8 cellular contexts compared by ENCODE assay signal in the genomic region with DNA sequence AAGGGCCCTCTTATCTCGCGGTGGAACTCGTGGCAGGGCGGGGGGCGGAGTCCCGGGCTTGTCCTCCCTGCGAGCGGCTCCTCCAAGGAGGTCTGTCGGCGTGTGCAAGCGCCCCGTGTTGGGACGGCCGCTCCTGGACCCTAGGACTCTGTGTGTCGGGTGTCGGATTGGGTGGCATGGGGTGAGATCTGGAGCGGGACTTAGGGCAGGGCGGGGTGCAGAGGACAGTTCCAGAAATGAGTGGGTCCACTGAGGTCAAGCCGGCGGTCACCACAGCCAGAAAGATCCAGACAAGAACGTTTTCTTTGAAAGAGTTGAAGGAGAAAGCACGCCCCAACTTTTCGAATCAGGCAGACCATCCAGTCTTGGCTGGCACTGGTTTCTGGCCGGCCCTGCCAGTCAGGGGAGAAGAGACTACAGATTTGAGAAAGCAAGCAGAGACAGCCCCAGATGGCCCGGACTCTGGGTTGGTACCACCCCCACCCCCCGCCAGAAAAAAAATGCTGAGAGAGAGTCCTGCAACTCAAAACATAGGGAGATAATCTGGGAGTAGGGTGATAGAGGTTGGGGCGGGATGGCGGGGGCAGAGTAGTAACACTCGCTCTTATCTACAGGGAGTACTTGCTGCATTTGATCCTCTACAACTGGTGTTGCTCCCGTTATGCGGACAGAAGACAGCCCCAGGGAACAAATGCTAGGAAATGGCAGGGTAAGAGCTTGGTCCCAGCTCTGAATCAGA. TPM values are rescaled to one million over a fixed set of nuclear protein-coding genes. Genes with fewer than 3 reads are reported as not detected.
A peak's percentile ranks its signal among the peaks of the same experiment; 100 is the strongest.
DNase-seq lines count a peak whose midpoint lies in the region; ATAC-seq and TF ChIP-seq lines count a peak whose summit lies in the region.

No MANE protein-coding gene starts in this region.

- H3K4me3 ChIP-seq in SK-N-MC (peak overlapping the region; percentile 73), fibroblast of the aortic adventitia (ENCODE audit: low read depth, low read length) (peak overlapping the region; percentile 85), skin epidermis (peak overlapping the region; percentile 41 to 84 (median 71))

- H3K36me3 Mint-ChIP-seq in activated naive CD4-positive, alpha-beta T cell treated with anti-CD3 and anti-CD28 coated beads, Interleukin-2, amount 50 U/mL, for 24 hours = peaks cover 26% of the 10 kb centered on the region

- H3K27ac Mint-ChIP-seq in activated naive CD4-positive, alpha-beta T cell treated with anti-CD3 and anti-CD28 coated beads, Interleukin-2, amount 50 U/mL, for 24 hours = peak overlapping the region; percentile 97

- H3K27ac ChIP-seq in SK-N-MC (no peak overlapping the region), skin epidermis (peak overlapping the region in 20 of 21 experiments; percentile 18 to 97 (median 92))

- no peaks in the 10 kb centered on the region for H3K9me3 Mint-ChIP-seq in activated naive CD4-positive, alpha-beta T cell treated with anti-CD3 and anti-CD28 coated beads, Interleukin-2, amount 50 U/mL, for 24 hours

- H3K36me3 ChIP-seq in SK-N-MC (ENCODE audit: insufficient read depth, low read length) = no peaks in the 10 kb centered on the region

- H3K4me3 Mint-ChIP-seq in activated naive CD4-positive, alpha-beta T cell treated with anti-CD3 and anti-CD28 coated beads, Interleukin-2, amount 50 U/mL, for 24 hours = peak overlapping the region; percentile 96

- H3K9ac ChIP-seq in SK-N-MC (ENCODE audit: insufficient read length) = no peak overlapping the region

- ATAC-seq in GM21619 (IDR thresholded peaks at IDR 0.05; ENCODE audit: unreplicated experiment) = no peak

- peaks cover 59% of the 10 kb centered on the region for H3K4me1 Mint-ChIP-seq in activated naive CD4-positive, alpha-beta T cell treated with anti-CD3 and anti-CD28 coated beads, Interleukin-2, amount 50 U/mL, for 24 hours

- DNase-seq in activated naive CD4-positive, alpha-beta T cell treated with Interleukin-2 at 50 U/mL for 16 hours = no peak
- DNase-seq in SK-N-MC (ENCODE audit: low read depth, low spot score) (no peak), fibroblast of the aortic adventitia (ENCODE audit: low read depth) (no peak), kidney glomerular epithelial cell (lab: John Stamatoyannopoulos, UW) (no peak), NCI-H1930 (lab: John Stamatoyannopoulos, UW) (no peak)

- TF ChIP-seq CTCF in fibroblast of the aortic adventitia (IDR thresholded peaks at IDR 0.05; ENCODE audit: insufficient read depth, low read length) = no peak

- no peaks in the 10 kb centered on the region for H3K27me3 Mint-ChIP-seq in activated naive CD4-positive, alpha-beta T cell treated with anti-CD3 and anti-CD28 coated beads, Interleukin-2, amount 50 U/mL, for 24 hours

- no peaks in the 10 kb centered on the region for H3K9me3 ChIP-seq in SK-N-MC (ENCODE audit: low read depth, low read length)

RNA-seq across cellular contexts. Expression of a gene that starts 0.8 kb away (rescaled TPM):
- total RNA-seq in fibroblast of the aortic adventitia (ENCODE audit: low replicate concordance) = 0.98 and 1.4 TPM in 2 replicates

RNA-seq across cellular contexts. Expression of a gene that starts 4.5 kb away (rescaled TPM):
- total RNA-seq in fibroblast of the aortic adventitia (ENCODE audit: low replicate concordance) = 16.0 and 55.2 TPM in 2 replicates

RNA-seq across cellular contexts. Expression of a gene that starts 43.1 kb away (rescaled TPM):
- 5.0 and 14.4 TPM in 2 replicates for total RNA-seq in fibroblast of the aortic adventitia (ENCODE audit: low replicate concordance)

RNA-seq across cellular contexts. Expression of a gene that starts 44.9 kb away (rescaled TPM):
- total RNA-seq in fibroblast of the aortic adventitia (ENCODE audit: low replicate concordance) = 13.3 and 16.4 TPM in 2 replicates
